In genomic region chr6:106048331-106048730, GRCh38 we compare ENCODE assay signal across 31 cellular contexts. TPM values are rescaled to one million over a fixed set of nuclear protein-coding genes. Genes with fewer than 3 reads are reported as not detected.
"Had no signal": no experiment of that assay in that cellular context is flagged by ENCODE, and none has a peak within 500 bp of the region (broad histone marks: within the 10 kb centered on the region; RNA-seq: fewer than 3 reads in every experiment).

No MANE protein-coding gene starts in this region.

- H3K4me3 Mint-ChIP-seq: dendritic cell treated with granulocyte-macrophage colony-stimulating factor and Interleukin-4, amounts not matched to agents 40 ng/mL and 50 ng/mL, for 4 days; immature natural killer cell; memory B cell; naive thymus-derived CD4-positive, alpha-beta T cell; nephron; stimulated activated memory B cell treated with anti-CD40 and anti-IgM and Interleukin-4, amounts not matched to agents 10 μg/mL and 1 μg/mL and 100 μg/mL, for 72 hours; type B pancreatic cell had no signal

- H3K4me1 Mint-ChIP-seq: immature natural killer cell; memory B cell; stimulated activated memory B cell treated with anti-CD40 and anti-IgM and Interleukin-4, amounts not matched to agents 10 μg/mL and 1 μg/mL and 100 μg/mL, for 72 hours had no signal

- H3K27me3 ChIP-seq: colonic mucosa, esophagus squamous epithelium, sigmoid colon, spleen, testis had no signal

- H3K27ac ChIP-seq: colonic mucosa, esophagus squamous epithelium, heart right ventricle, lower lobe of right lung, psoas muscle, sigmoid colon, spleen, testis, tibial artery had no signal

- H3K36me3 Mint-ChIP-seq: immature natural killer cell; memory B cell; stimulated activated memory B cell treated with anti-CD40 and anti-IgM and Interleukin-4, amounts not matched to agents 10 μg/mL and 1 μg/mL and 100 μg/mL, for 72 hours; type B pancreatic cell had no signal

- H3K9me3 ChIP-seq: colonic mucosa, esophagus squamous epithelium, heart right ventricle, lower lobe of right lung, psoas muscle, sigmoid colon, spleen, testis, tibial artery had no signal

- H3K9me3 Mint-ChIP-seq: dendritic cell treated with granulocyte-macrophage colony-stimulating factor and Interleukin-4, amounts not matched to agents 40 ng/mL and 50 ng/mL, for 4 days; immature natural killer cell; memory B cell; naive thymus-derived CD4-positive, alpha-beta T cell; nephron; stimulated activated memory B cell treated with anti-CD40 and anti-IgM and Interleukin-4, amounts not matched to agents 10 μg/mL and 1 μg/mL and 100 μg/mL, for 72 hours; type B pancreatic cell had no signal

- DNase-seq: colonic mucosa; effector CD8-positive, alpha-beta T cell; erythroblast; esophagus squamous epithelium; foreskin melanocyte; glutamatergic neuron; heart right ventricle; hypothalamus; immature natural killer cell; islet precursor cell; kidney glomerular epithelial cell; left colon; left ventricle myocardium superior; lower lobe of right lung; naive thymus-derived CD4-positive, alpha-beta T cell; nucleus accumbens; psoas muscle; right cardiac atrium; sigmoid colon; spleen; stimulated activated CD4-positive, alpha-beta T cell treated with anti-CD3 and anti-CD28 coated beads, Interleukin-4, amount 100 ng/mL, for 4 hours; stimulated activated naive CD8-positive, alpha-beta T cell treated with anti-CD3 and anti-CD28 coated beads, Interleukin-15, Interleukin-2, amounts not matched to agents 100 U/mL and 50 U/mL, for 24 hours; substantia nigra; testis; tibial artery had no signal

- H3K27me3 Mint-ChIP-seq: dendritic cell treated with granulocyte-macrophage colony-stimulating factor and Interleukin-4, amounts not matched to agents 40 ng/mL and 50 ng/mL, for 4 days; stimulated activated memory B cell treated with anti-CD40 and anti-IgM and Interleukin-4, amounts not matched to agents 10 μg/mL and 1 μg/mL and 100 μg/mL, for 72 hours had no signal

- H3K4me3 ChIP-seq: colonic mucosa, esophagus squamous epithelium, heart right ventricle, lower lobe of right lung, psoas muscle, sigmoid colon, spleen, testis, tibial artery had no signal

- H3K36me3 ChIP-seq: colonic mucosa, esophagus squamous epithelium, heart right ventricle, lower lobe of right lung, sigmoid colon, spleen, tibial artery had no signal

- H3K27ac Mint-ChIP-seq: dendritic cell treated with granulocyte-macrophage colony-stimulating factor and Interleukin-4, amounts not matched to agents 40 ng/mL and 50 ng/mL, for 4 days; immature natural killer cell; memory B cell; naive thymus-derived CD4-positive, alpha-beta T cell; nephron; stimulated activated memory B cell treated with anti-CD40 and anti-IgM and Interleukin-4, amounts not matched to agents 10 μg/mL and 1 μg/mL and 100 μg/mL, for 72 hours; type B pancreatic cell had no signal

- ATAC-seq: heart right ventricle; left colon; left ventricle myocardium superior; lower lobe of right lung; naive thymus-derived CD4-positive, alpha-beta T cell; psoas muscle; right cardiac atrium; stimulated activated memory B cell treated with anti-CD40 and anti-IgM and Interleukin-4, amounts not matched to agents 10 μg/mL and 1 μg/mL and 100 μg/mL, for 72 hours; stimulated activated naive CD8-positive, alpha-beta T cell treated with anti-CD3 and anti-CD28 coated beads, Interleukin-15, Interleukin-2, amounts not matched to agents 100 U/mL and 50 U/mL, for 24 hours had no signal

- H3K4me1 ChIP-seq: colonic mucosa, esophagus squamous epithelium, heart right ventricle, lower lobe of right lung, psoas muscle, sigmoid colon, spleen, testis, tibial artery had no signal

RNA-seq across cellular contexts. Expression of gene PRDM1, which starts 37.8 kb away (rescaled TPM):
- total RNA-seq: osteocyte had no signal
